In genomic region chr6:93779086-93779858, GRCh38 we compare ENCODE assay signal across 10 cellular contexts.
DNase-seq lines count a peak whose midpoint lies in the region; TF ChIP-seq lines count a peak whose summit lies in the region.
"Had no signal": no experiment of that assay in that cellular context is flagged by ENCODE, and none has a peak within 500 bp of the region (broad histone marks: within the 10 kb centered on the region; RNA-seq: fewer than 3 reads in every experiment).

No MANE protein-coding gene starts in this region.

- DNase-seq in SK-MEL-5 (ENCODE audit: low read depth, low spot score), result peak; percentile 28
- DNase-seq in fibroblast of the aortic adventitia (ENCODE audit: low read depth), result peak; percentile 85
- peak; percentile 11 to 51 for DNase-seq in thyroid gland
- DNase-seq in SK-N-DZ (ENCODE audit: low spot score), result no peak
- no peak for DNase-seq in DMS 273 (lab: John Stamatoyannopoulos, UW; ENCODE audit: unreplicated experiment)
- no peak for DNase-seq in stimulated activated CD4-positive, alpha-beta T cell treated with anti-CD3 and anti-CD28 coated beads, Interleukin-15, amount 100 ng/mL, for 24 hours
- DNase-seq: activated T-cell treated with anti-CD3 and anti-CD28 coated beads, Interleukin-2, amount 50 U/mL, for 72 hours; NCI-H510A treated with DMSO at 0.1 percent for 48 hours had no signal

- intact Hi-C loops in thyroid gland (cut with DNase I), result no loop called here

- in situ Hi-C loops in SK-MEL-5 (cut with HindIII; ENCODE audit: low pct_unique_long_range_greater_than_20kb, low sequenced_read_pairs), result no loop called here

- H3K4me1 ChIP-seq in mesodermal cell (ENCODE audit: control insufficient read depth, insufficient read depth, low read length, poor library complexity, severe bottlenecking) (peaks cover 13% of the 10 kb centered on the region), thyroid gland (peaks cover 0 to 4% of the 10 kb centered on the region in 2 donors)

- TF ChIP-seq POLR2A in thyroid gland (IDR thresholded peaks at IDR 0.05), result no peak

- no peaks in the 10 kb centered on the region for H3K27me3 ChIP-seq in thyroid gland
- H3K27me3 ChIP-seq: neutrophil had no signal

- H3K4me3 ChIP-seq in fibroblast of the aortic adventitia (ENCODE audit: low read depth, low read length), result peak overlapping the region; percentile 4
- no peak overlapping the region for H3K4me3 ChIP-seq in mesodermal cell (ENCODE audit: extremely low read depth, insufficient read depth, low read length, poor library complexity, severe bottlenecking)
- H3K4me3 ChIP-seq in thyroid gland (replicated peaks in 1 of 3), result no peak overlapping the region

- peak; percentile 48 for TF ChIP-seq CTCF in fibroblast of the aortic adventitia (IDR thresholded peaks at IDR 0.05; ENCODE audit: insufficient read depth, low read length)
- peak in 2 of 6 experiments; percentile 6 to 32 for TF ChIP-seq CTCF in thyroid gland (IDR thresholded peaks at IDR 0.05)

- peak overlapping the region; percentile 93 for H3K27ac ChIP-seq in mesodermal cell (ENCODE audit: low read depth, low read length, severe bottlenecking)
- H3K27ac ChIP-seq in thyroid gland, result peak overlapping the region in 1 of 3 donors; percentile 35
- H3K27ac ChIP-seq: neutrophil had no signal

- 53 to 70% methylated on average over 8 to 9 of the region's 12 CpGs for WGBS in mesodermal cell (ENCODE audit: insufficient coverage in 2 of 2), 2 experiments
- WGBS in thyroid gland, 2 donors, result 28 to 38% methylated on average over 12 of the region's 12 CpGs

- H3K36me3 ChIP-seq in mesodermal cell (ENCODE audit: control insufficient read depth, insufficient read depth, low read length) (no peaks in the 10 kb centered on the region), thyroid gland (no peaks in the 10 kb centered on the region)
- H3K36me3 ChIP-seq: neutrophil had no signal

- H3K9me3 ChIP-seq in mesodermal cell (ENCODE audit: control insufficient read depth, low read length) (no peaks in the 10 kb centered on the region), thyroid gland (no peaks in the 10 kb centered on the region)
- H3K9me3 ChIP-seq: neutrophil had no signal

Comparison
In these comparisons a context has a peak if more than half of its experiments do, and no peak if none do; other contexts are left out.
1. DNase-seq: peak in SK-MEL-5 (single experiment), fibroblast of the aortic adventitia (single experiment) and thyroid gland (2 of 2); none in SK-N-DZ (single experiment), DMS 273 (single experiment) and stimulated activated CD4-positive, alpha-beta T cell treated with anti-CD3 and anti-CD28 coated beads, Interleukin-15, amount 100 ng/mL, for 24 hours (single experiment).